20 cellular contexts compared by ENCODE assay signal in the genomic region with DNA sequence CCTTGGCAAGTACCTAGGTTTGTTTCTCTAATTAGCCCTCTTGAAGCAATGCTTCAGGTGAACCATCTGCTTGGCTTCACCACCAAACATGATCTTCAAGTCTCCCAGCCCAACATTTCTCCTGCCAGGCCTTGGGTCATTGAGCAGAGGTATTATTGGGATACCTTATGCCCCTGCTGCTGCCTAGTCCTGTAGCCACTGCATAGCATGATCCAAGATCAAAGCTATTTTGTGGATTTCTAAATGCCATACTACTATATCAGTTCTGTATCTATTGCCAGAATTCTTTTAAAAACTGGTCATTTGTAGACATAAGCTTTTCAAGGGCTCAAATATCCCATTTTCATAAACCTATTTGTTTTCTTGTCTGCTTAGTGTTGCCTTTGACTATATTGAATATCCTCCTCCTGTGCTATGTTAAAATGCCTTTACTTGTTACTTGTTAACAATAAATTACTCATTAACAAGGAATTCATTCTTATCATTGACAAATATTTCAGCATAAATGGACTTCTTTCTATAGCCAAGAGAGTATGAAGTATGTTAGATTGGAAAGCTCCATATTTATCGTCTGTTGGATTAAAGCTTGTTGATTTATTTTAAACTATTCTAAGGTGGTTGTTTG.
"Had no signal": no experiment of that assay in that cellular context is flagged by ENCODE, and none has a peak within 500 bp of the region (broad histone marks: within the 10 kb centered on the region; RNA-seq: fewer than 3 reads in every experiment).

No MANE protein-coding gene starts in this region.

- ATAC-seq: esophagus mucosa; gastrocnemius medialis; heart right ventricle; natural killer cell treated with Interleukin-12 subunit alpha and Interleukin-12 subunit beta and Interleukin-15 and Interleukin-18, amount 100 ng/mL, for 72 hours; psoas muscle had no signal

- DNase-seq: effector CD8-positive, alpha-beta T cell; gastrocnemius medialis; heart right ventricle; islet precursor cell; left ventricle myocardium inferior; lower lobe of right lung; psoas muscle; sigmoid colon; stimulated activated CD4-positive, alpha-beta T cell treated with anti-CD3 and anti-CD28 coated beads, Interleukin-12 subunit alpha, Interleukin-12 subunit beta, amount 100 ng/mL, for 4 hours; stimulated activated naive CD4-positive, alpha-beta T cell; thyroid gland; upper lobe of left lung; uterus had no signal

- H3K36me3 Mint-ChIP-seq: memory B cell; mesothelial cell of epicardium; natural killer cell treated with Interleukin-12 subunit alpha and Interleukin-12 subunit beta and Interleukin-15 and Interleukin-18, amount 100 ng/mL, for 72 hours had no signal

- H3K27me3 ChIP-seq: gastrocnemius medialis, heart right ventricle, sigmoid colon, suprapubic skin, thyroid gland, upper lobe of left lung, uterus had no signal

- H3K36me3 ChIP-seq: gastrocnemius medialis, heart right ventricle, left ventricle myocardium inferior, lower lobe of right lung, sigmoid colon, suprapubic skin, thyroid gland, upper lobe of left lung, uterus had no signal

- H3K9me3 ChIP-seq: gastrocnemius medialis, heart right ventricle, left ventricle myocardium inferior, lower lobe of right lung, psoas muscle, sigmoid colon, suprapubic skin, thyroid gland, upper lobe of left lung, uterus had no signal

- H3K4me3 Mint-ChIP-seq: memory B cell; mesothelial cell of epicardium; natural killer cell treated with Interleukin-12 subunit alpha and Interleukin-12 subunit beta and Interleukin-15 and Interleukin-18, amount 100 ng/mL, for 72 hours had no signal

- H3K27ac Mint-ChIP-seq: memory B cell; mesothelial cell of epicardium; natural killer cell treated with Interleukin-12 subunit alpha and Interleukin-12 subunit beta and Interleukin-15 and Interleukin-18, amount 100 ng/mL, for 72 hours had no signal

- H3K9me3 Mint-ChIP-seq: memory B cell had no signal

- H3K4me3 ChIP-seq: coronary artery, gastrocnemius medialis, heart right ventricle, left ventricle myocardium inferior, lower lobe of right lung, psoas muscle, sigmoid colon, skin epidermis, suprapubic skin, thyroid gland, upper lobe of left lung, uterus had no signal

- H3K4me1 ChIP-seq: gastrocnemius medialis, heart right ventricle, left ventricle myocardium inferior, lower lobe of right lung, psoas muscle, suprapubic skin, thyroid gland, upper lobe of left lung had no signal

- H3K4me1 Mint-ChIP-seq: memory B cell had no signal

- H3K27ac ChIP-seq: coronary artery, gastrocnemius medialis, heart right ventricle, left ventricle myocardium inferior, lower lobe of right lung, psoas muscle, sigmoid colon, skin epidermis, suprapubic skin, thyroid gland, upper lobe of left lung, uterus had no signal
